Comparison of ENCODE assay signal across 1 cellular context in the genomic region with DNA sequence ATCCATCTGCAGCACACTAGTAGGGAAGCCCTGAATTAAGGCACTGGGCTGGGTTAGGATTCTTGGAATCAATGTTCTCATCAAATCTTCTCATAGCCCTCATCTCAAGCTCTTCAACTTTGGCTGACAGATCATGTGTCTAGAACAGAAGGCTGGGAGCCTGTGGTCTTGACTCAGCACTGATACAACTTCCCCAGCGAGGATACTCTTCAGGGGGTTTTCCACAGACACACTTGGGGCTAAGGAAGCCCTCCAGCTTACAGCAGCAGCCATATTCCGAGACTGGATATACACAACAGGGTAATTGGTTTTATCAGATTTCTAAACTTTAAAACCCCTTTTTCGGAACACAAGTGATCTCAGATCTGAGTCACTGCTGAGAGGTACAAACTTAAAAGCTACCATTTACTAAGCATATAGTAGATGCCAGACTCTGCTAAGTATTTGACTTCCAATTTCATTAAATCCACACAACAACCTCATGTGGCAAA.
TF ChIP-seq lines count a peak whose summit lies in the region.

No MANE protein-coding gene starts in this region.

TF ChIP-seq in HepG2, 621 proteins besides CTCF, POLR2A, EP300 and RAD21 (continued from another document):
- TF ChIP-seq, protein P1, sequence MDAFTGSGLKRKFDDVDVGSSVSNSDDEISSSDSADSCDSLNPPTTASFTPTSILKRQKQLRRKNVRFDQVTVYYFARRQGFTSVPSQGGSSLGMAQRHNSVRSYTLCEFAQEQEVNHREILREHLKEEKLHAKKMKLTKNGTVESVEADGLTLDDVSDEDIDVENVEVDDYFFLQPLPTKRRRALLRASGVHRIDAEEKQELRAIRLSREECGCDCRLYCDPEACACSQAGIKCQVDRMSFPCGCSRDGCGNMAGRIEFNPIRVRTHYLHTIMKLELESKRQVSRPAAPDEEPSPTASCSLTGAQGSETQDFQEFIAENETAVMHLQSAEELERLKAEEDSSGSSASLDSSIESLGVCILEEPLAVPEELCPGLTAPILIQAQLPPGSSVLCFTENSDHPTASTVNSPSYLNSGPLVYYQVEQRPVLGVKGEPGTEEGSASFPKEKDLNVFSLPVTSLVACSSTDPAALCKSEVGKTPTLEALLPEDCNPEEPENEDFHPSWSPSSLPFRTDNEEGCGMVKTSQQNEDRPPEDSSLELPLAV (CRISPR knock-in tag; conservative IDR thresholded peaks at IDR 0.05; ENCODE audit: low read depth): no peak
- TF ChIP-seq RBM39 (IDR thresholded peaks at IDR 0.05; ENCODE audit: low read depth, low read length, poor library complexity, severe bottlenecking) (no peak), TBP (CRISPR knock-in tag; IDR thresholded peaks at IDR 0.05) (no peak), ZNF772 (CRISPR knock-in tag; IDR thresholded peaks at IDR 0.05) (no peak), KAT7 (CRISPR knock-in tag; IDR thresholded peaks at IDR 0.05; ENCODE audit: borderline replicate concordance) (no peak), KDM5B (CRISPR knock-in tag; IDR thresholded peaks at IDR 0.05; ENCODE audit: borderline replicate concordance) (no peak), ZSCAN20 (CRISPR knock-in tag; IDR thresholded peaks at IDR 0.05; ENCODE audit: borderline replicate concordance) (no peak), KDM2A (CRISPR knock-in tag; IDR thresholded peaks at IDR 0.05; ENCODE audit: borderline replicate concordance, low read depth) (no peak), RFX5 (IDR thresholded peaks at IDR 0.05; ENCODE audit: low read depth, low read length) (no peak), CBX2 (IDR thresholded peaks at IDR 0.05; ENCODE audit: low read depth, low read length) (no peak), CBX2 (CRISPR knock-in tag; IDR thresholded peaks at IDR 0.05; ENCODE audit: low read depth) (no peak), ZNF207 (IDR thresholded peaks at IDR 0.05; ENCODE audit: borderline replicate concordance) (no peak)
- TF ChIP-seq, protein P2, sequence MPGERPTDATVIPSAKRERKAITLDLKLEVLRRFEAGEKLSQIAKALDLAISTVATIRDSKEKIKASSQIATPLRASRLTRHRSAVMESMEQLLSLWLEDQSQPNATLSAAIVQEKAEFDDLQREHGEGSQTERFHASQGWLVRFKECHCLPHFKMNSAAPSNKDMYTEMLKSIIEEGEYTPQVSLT (CRISPR knock-in tag; IDR thresholded peaks at IDR 0.05; ENCODE audit: borderline replicate concordance, low read depth): no peak
- TF ChIP-seq, protein P3, sequence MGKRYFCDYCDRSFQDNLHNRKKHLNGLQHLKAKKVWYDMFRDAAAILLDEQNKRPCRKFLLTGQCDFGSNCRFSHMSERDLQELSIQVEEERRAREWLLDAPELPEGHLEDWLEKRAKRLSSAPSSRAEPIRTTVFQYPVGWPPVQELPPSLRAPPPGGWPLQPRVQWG (CRISPR knock-in tag; IDR thresholded peaks at IDR 0.05; ENCODE audit: borderline replicate concordance, low read depth): no peak
- TF ChIP-seq, protein P4, sequence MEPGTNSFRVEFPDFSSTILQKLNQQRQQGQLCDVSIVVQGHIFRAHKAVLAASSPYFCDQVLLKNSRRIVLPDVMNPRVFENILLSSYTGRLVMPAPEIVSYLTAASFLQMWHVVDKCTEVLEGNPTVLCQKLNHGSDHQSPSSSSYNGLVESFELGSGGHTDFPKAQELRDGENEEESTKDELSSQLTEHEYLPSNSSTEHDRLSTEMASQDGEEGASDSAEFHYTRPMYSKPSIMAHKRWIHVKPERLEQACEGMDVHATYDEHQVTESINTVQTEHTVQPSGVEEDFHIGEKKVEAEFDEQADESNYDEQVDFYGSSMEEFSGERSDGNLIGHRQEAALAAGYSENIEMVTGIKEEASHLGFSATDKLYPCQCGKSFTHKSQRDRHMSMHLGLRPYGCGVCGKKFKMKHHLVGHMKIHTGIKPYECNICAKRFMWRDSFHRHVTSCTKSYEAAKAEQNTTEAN (CRISPR knock-in tag; conservative IDR thresholded peaks at IDR 0.05): no peak
- TF ChIP-seq, protein P5, sequence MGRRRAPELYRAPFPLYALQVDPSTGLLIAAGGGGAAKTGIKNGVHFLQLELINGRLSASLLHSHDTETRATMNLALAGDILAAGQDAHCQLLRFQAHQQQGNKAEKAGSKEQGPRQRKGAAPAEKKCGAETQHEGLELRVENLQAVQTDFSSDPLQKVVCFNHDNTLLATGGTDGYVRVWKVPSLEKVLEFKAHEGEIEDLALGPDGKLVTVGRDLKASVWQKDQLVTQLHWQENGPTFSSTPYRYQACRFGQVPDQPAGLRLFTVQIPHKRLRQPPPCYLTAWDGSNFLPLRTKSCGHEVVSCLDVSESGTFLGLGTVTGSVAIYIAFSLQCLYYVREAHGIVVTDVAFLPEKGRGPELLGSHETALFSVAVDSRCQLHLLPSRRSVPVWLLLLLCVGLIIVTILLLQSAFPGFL (CRISPR knock-in tag; IDR thresholded peaks at IDR 0.05): no peak
